Comparison of ENCODE assay signal across 1 cellular context in genomic region chr17:82593590-82594087, GRCh38.
TF ChIP-seq lines count a peak whose summit lies in the region.

No MANE protein-coding gene starts in this region.

TF ChIP-seq in HepG2, 621 proteins besides CTCF, POLR2A, EP300 and RAD21 (continued from another document and continues in another):
- TF ChIP-seq SIN3B (IDR thresholded peaks at IDR 0.05; ENCODE audit: low read length), result no peak
- no peak for TF ChIP-seq ARNT2 (CRISPR knock-in tag; IDR thresholded peaks at IDR 0.05; ENCODE audit: low read depth)
- TF ChIP-seq REXO4 (CRISPR knock-in tag; IDR thresholded peaks at IDR 0.05; ENCODE audit: borderline replicate concordance), result 0 out of 2 replicates have a peak, but pooled peaks have one; percentile 20
- TF ChIP-seq ADNP (CRISPR knock-in tag; IDR thresholded peaks at IDR 0.05), result no peak
- TF ChIP-seq NFE2 (CRISPR knock-in tag; IDR thresholded peaks at IDR 0.05), result no peak
- TF ChIP-seq PLRG1 (conservative IDR thresholded peaks at IDR 0.05), result no peak
- no peak for TF ChIP-seq ZMAT5 (CRISPR knock-in tag; IDR thresholded peaks at IDR 0.05; ENCODE audit: borderline replicate concordance, low read depth)
- TF ChIP-seq GABPB1 (CRISPR knock-in tag; IDR thresholded peaks at IDR 0.05), result 0 out of 2 replicates have a peak, but pooled peaks have one; percentile 10
- no peak for TF ChIP-seq ZNF367 (CRISPR knock-in tag; IDR thresholded peaks at IDR 0.05; ENCODE audit: borderline replicate concordance)
- no peak for TF ChIP-seq ZNF589 (CRISPR knock-in tag; conservative IDR thresholded peaks at IDR 0.05)
- TF ChIP-seq NFIC (IDR thresholded peaks at IDR 0.05; ENCODE audit: low read length), result no peak
- no peak for TF ChIP-seq ZXDC (CRISPR knock-in tag; IDR thresholded peaks at IDR 0.05)
- no peak for TF ChIP-seq ZNF713 (CRISPR knock-in tag; IDR thresholded peaks at IDR 0.05)
- peak; percentile 49; the same call in 1 of the 2 replicates for TF ChIP-seq ZNF280B (CRISPR knock-in tag; IDR thresholded peaks at IDR 0.05; ENCODE audit: borderline replicate concordance)
- no peak for TF ChIP-seq ZNF614 (CRISPR knock-in tag; IDR thresholded peaks at IDR 0.05; ENCODE audit: borderline replicate concordance)
- no peak for TF ChIP-seq ZFAT (CRISPR knock-in tag; conservative IDR thresholded peaks at IDR 0.05)
- TF ChIP-seq BRCA1 (CRISPR knock-in tag; IDR thresholded peaks at IDR 0.05), result no peak
- no peak for TF ChIP-seq ZNF644 (CRISPR knock-in tag; IDR thresholded peaks at IDR 0.05; ENCODE audit: low read depth)
- TF ChIP-seq TP53 (CRISPR knock-in tag; conservative IDR thresholded peaks at IDR 0.05), result no peak
- no peak for TF ChIP-seq ZNF343 (CRISPR knock-in tag; IDR thresholded peaks at IDR 0.05)
- TF ChIP-seq HDAC1 (CRISPR knock-in tag; IDR thresholded peaks at IDR 0.05), result no peak
- TF ChIP-seq GPN1 (CRISPR knock-in tag; IDR thresholded peaks at IDR 0.05; ENCODE audit: borderline replicate concordance), result no peak
- TF ChIP-seq SIX4 (CRISPR knock-in tag; IDR thresholded peaks at IDR 0.05), result no peak
- no peak for TF ChIP-seq PRPF4 (IDR thresholded peaks at IDR 0.05; ENCODE audit: low read depth, low read length, poor library complexity, severe bottlenecking)
- no peak for TF ChIP-seq KAT7 (CRISPR knock-in tag; IDR thresholded peaks at IDR 0.05; ENCODE audit: borderline replicate concordance)
- no peak for TF ChIP-seq ZNF546 (CRISPR knock-in tag; conservative IDR thresholded peaks at IDR 0.05)
- no peak for TF ChIP-seq ZNF576 (CRISPR knock-in tag; IDR thresholded peaks at IDR 0.05)
- no peak for TF ChIP-seq ZNF143 (CRISPR knock-in tag; IDR thresholded peaks at IDR 0.05)
- TF ChIP-seq MTA1 (CRISPR knock-in tag; IDR thresholded peaks at IDR 0.05; ENCODE audit: borderline replicate concordance), result 0 out of 2 replicates have a peak, but pooled peaks have one; percentile 4
- TF ChIP-seq IRF9 (CRISPR knock-in tag; IDR thresholded peaks at IDR 0.05; ENCODE audit: borderline replicate concordance), result peak; percentile 25; the same call in 1 of the 2 replicates
- peak; percentile 16; the same call in 1 of the 2 replicates for TF ChIP-seq PCBP1 (IDR thresholded peaks at IDR 0.05; ENCODE audit: borderline replicate concordance, low read depth, low read length)
- no peak for TF ChIP-seq ZNF672 (CRISPR knock-in tag; IDR thresholded peaks at IDR 0.05)
- no peak for TF ChIP-seq ZBTB1 (CRISPR knock-in tag; IDR thresholded peaks at IDR 0.05; ENCODE audit: borderline replicate concordance)
- TF ChIP-seq ZNF414 (CRISPR knock-in tag; IDR thresholded peaks at IDR 0.05), result no peak
- TF ChIP-seq ZNF816 (CRISPR knock-in tag; IDR thresholded peaks at IDR 0.05; ENCODE audit: borderline replicate concordance), result no peak
- TF ChIP-seq ZFP91 (CRISPR knock-in tag; IDR thresholded peaks at IDR 0.05; ENCODE audit: borderline replicate concordance), result peak; percentile 29; the same call in 1 of the 2 replicates
- 0 out of 2 replicates have a peak, but pooled peaks have one; percentile 18 for TF ChIP-seq NRL (CRISPR knock-in tag; IDR thresholded peaks at IDR 0.05; ENCODE audit: borderline replicate concordance)
- TF ChIP-seq ZNF274 (CRISPR knock-in tag; IDR thresholded peaks at IDR 0.05), result no peak
- no peak for TF ChIP-seq TCF12 (IDR thresholded peaks at IDR 0.05)
- TF ChIP-seq TCF12 (CRISPR knock-in tag; IDR thresholded peaks at IDR 0.05), result no peak
- no peak for TF ChIP-seq RBAK (CRISPR knock-in tag; IDR thresholded peaks at IDR 0.05)
- TF ChIP-seq MZF1 (CRISPR knock-in tag; IDR thresholded peaks at IDR 0.05; ENCODE audit: borderline replicate concordance), result no peak
- no peak for TF ChIP-seq ZBTB3 (CRISPR knock-in tag; IDR thresholded peaks at IDR 0.05; ENCODE audit: borderline replicate concordance, low read depth)
- 0 out of 2 replicates have a peak, but pooled peaks have one; percentile 5 for TF ChIP-seq TBX3 (IDR thresholded peaks at IDR 0.05; ENCODE audit: borderline replicate concordance)
- TF ChIP-seq ZNF3 (CRISPR knock-in tag; IDR thresholded peaks at IDR 0.05), result no peak
- TF ChIP-seq ZNF710 (CRISPR knock-in tag; IDR thresholded peaks at IDR 0.05; ENCODE audit: borderline replicate concordance), result no peak; the same call in 1 of the 2 replicates
- TF ChIP-seq ZBTB40 (IDR thresholded peaks at IDR 0.05), result no peak
- no peak for TF ChIP-seq ZBTB40 (CRISPR knock-in tag; IDR thresholded peaks at IDR 0.05)
- no peak for TF ChIP-seq ZNF790 (CRISPR knock-in tag; IDR thresholded peaks at IDR 0.05; ENCODE audit: borderline replicate concordance)
